ENCODE assay signal across 8 cellular contexts in the genomic region with DNA sequence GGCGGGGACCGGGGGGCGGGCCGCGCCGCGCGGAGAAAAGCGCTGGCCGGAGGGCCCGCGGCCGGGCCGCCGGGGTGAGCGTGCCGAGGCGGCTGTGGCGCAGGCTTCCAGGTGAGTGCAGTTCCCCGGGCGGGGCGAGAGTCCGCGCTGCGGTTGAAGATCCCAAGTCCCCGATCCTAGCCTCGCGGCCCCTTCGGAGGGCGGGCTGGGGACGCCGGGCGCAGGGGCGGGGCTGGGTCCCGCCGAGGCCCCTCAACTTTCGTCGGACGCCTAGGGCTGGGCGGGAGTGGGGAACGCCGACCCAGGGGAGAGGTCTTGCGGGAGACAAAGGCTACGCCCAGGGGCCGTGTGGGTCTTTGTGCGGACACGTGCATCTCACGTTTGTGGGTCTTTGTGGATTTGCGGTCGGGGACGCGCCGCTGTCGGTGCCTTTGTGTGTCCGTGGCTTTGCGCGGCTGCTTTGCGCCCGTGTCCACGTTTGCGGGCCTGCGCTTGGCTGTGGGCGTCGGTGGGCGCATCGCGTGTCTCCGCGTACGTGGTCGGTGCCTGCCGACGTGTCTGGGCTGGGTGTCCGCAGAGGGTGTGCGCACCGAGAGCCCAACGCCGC. TPM values are rescaled to one million over a fixed set of nuclear protein-coding genes. Genes with fewer than 3 reads are reported as not detected.
A peak's percentile ranks its signal among the peaks of the same experiment; 100 is the strongest.
DNase-seq lines count a peak whose midpoint lies in the region; ATAC-seq and TF ChIP-seq lines count a peak whose summit lies in the region.

A gene with protein sequence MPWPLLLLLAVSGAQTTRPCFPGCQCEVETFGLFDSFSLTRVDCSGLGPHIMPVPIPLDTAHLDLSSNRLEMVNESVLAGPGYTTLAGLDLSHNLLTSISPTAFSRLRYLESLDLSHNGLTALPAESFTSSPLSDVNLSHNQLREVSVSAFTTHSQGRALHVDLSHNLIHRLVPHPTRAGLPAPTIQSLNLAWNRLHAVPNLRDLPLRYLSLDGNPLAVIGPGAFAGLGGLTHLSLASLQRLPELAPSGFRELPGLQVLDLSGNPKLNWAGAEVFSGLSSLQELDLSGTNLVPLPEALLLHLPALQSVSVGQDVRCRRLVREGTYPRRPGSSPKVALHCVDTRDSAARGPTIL (plus strand): TSS at position 63 of the 607 bp plus-strand sequence. CDS start 12,261 bp downstream, outside the sequence.

- TF ChIP-seq CTCF in RWPE1 (conservative IDR thresholded peaks at IDR 0.05; ENCODE audit: low read depth) (no peak), endodermal cell (conservative IDR thresholded peaks at IDR 0.05) (no peak)

- H3K4me1 ChIP-seq in endodermal cell (ENCODE audit: control insufficient read depth, insufficient read depth, low read length) = peaks cover 31% of the 10 kb centered on the region
- H3K4me1 ChIP-seq in naive thymus-derived CD4-positive, alpha-beta T cell (ENCODE audit: control insufficient read depth in 2 of 2, insufficient read depth in 2 of 2, low read length in 2 of 2) = peaks cover 0 to 4% of the 10 kb centered on the region in 2 donors

- POLR2A ChIA-PET in RWPE1 (lab: Yijun Ruan, JAX; ENCODE audit: low non-redundant PET) = interaction anchor here (1.0 kb wide), 1 partner anchor 10 kb away, joined by 3 read pairs; no protein-coding TSS in a partner anchor
- POLR2A ChIA-PET in naive thymus-derived CD4-positive, alpha-beta T cell (lab: Charles Lee) = no interaction called here

- H3K36me3 ChIP-seq in endodermal cell (ENCODE audit: control insufficient read depth, insufficient read depth, low read length) = peaks cover 40% of the 10 kb centered on the region
- no peaks in the 10 kb centered on the region for H3K36me3 ChIP-seq in naive thymus-derived CD4-positive, alpha-beta T cell (ENCODE audit: control insufficient read depth in 2 of 3, insufficient read depth in 3 of 3, low read length in 3 of 3)

- H3K4me3 ChIP-seq in endodermal cell (ENCODE audit: low read length) = peak within 1 kb of the TSS; percentile 99
- peak within 1 kb of the TSS; percentile 51 for H3K4me3 ChIP-seq in naive thymus-derived CD4-positive, alpha-beta T cell (ENCODE audit: low read length)

- intact Hi-C loops in naive thymus-derived CD4-positive, alpha-beta T cell (cut with micrococcal nuclease) = loop anchor here in 1 of 2 donors (2.0 to 10.0 kb wide), 2 partner anchors 15 to 339 kb away; a partner anchor contains a TSS

- H3K4me3 Mint-ChIP-seq in endodermal cell = peak within 1 kb of the TSS; percentile 90
- peak within 1 kb of the TSS; percentile 66 to 93 (median 82) for H3K4me3 Mint-ChIP-seq in naive thymus-derived CD4-positive, alpha-beta T cell

- no peaks in the 10 kb centered on the region for H3K27me3 ChIP-seq in endodermal cell (ENCODE audit: control insufficient read depth, insufficient read depth, low read length, poor library complexity, severe bottlenecking)
- peaks cover 4 to 8% of the 10 kb centered on the region in 2 donors for H3K27me3 ChIP-seq in naive thymus-derived CD4-positive, alpha-beta T cell (ENCODE audit: control insufficient read depth in 2 of 2, insufficient read depth in 2 of 2, low read length in 2 of 2)

- peak within 1 kb of the TSS; percentile 96 for H3K9ac ChIP-seq in endodermal cell (ENCODE audit: extremely low read depth, low read length, poor library complexity, severe bottlenecking)

- peak; percentile 37 for DNase-seq in NCI-H2171 treated with DMSO at 0.1 percent for 48 hours (lab: John Stamatoyannopoulos, UW)
- DNase-seq in NCI-H2171 (lab: John Stamatoyannopoulos, UW) = no peak
- DNase-seq in RWPE1 (ENCODE audit: low spot score) = peak; percentile 41
- DNase-seq in endodermal cell = no peak
- no peak for DNase-seq in naive thymus-derived CD4-positive, alpha-beta T cell
- DNase-seq in NOMO-1 (lab: John Stamatoyannopoulos, UW; ENCODE audit: unreplicated experiment in 2 of 2) = no peak
- no peak for DNase-seq in NCI-H510A treated with DMSO at 0.1 percent for 48 hours (lab: John Stamatoyannopoulos, UW)

- H3K9me3 ChIP-seq in endodermal cell (ENCODE audit: control insufficient read depth, low read length) = peaks cover 23% of the 10 kb centered on the region
- no peaks in the 10 kb centered on the region for H3K9me3 ChIP-seq in naive thymus-derived CD4-positive, alpha-beta T cell (ENCODE audit: control insufficient read depth in 2 of 3, low read length in 3 of 3)

- H3K27ac Mint-ChIP-seq in endodermal cell = peak within 1 kb of the TSS; percentile 99
- peak within 1 kb of the TSS in 2 of 9 donors; percentile 9 to 85 for H3K27ac Mint-ChIP-seq in naive thymus-derived CD4-positive, alpha-beta T cell

- CTCF ChIA-PET in RWPE1 (lab: Yijun Ruan, JAX) = no interaction called here
- CTCF ChIA-PET in naive thymus-derived CD4-positive, alpha-beta T cell (lab: Charles Lee) = no interaction called here

- peaks cover 55% of the 10 kb centered on the region for H3K4me1 Mint-ChIP-seq in endodermal cell
- H3K4me1 Mint-ChIP-seq in naive thymus-derived CD4-positive, alpha-beta T cell = peaks cover 4 to 16% (median 8%) of the 10 kb centered on the region in 7 donors

- H3K27me3 Mint-ChIP-seq in endodermal cell (ENCODE audit: insufficient read depth) = no peaks in the 10 kb centered on the region
- peaks cover 41 to 64% (median 46%) of the 10 kb centered on the region in 5 donors for H3K27me3 Mint-ChIP-seq in naive thymus-derived CD4-positive, alpha-beta T cell

- H3K27ac ChIP-seq in RWPE1 (peak within 1 kb of the TSS; percentile 97), endodermal cell (ENCODE audit: low read depth, low read length) (peak within 1 kb of the TSS; percentile 97)
- no peak within 1 kb of the TSS for H3K27ac ChIP-seq in naive thymus-derived CD4-positive, alpha-beta T cell (ENCODE audit: low read depth, low read length)

- no peak for ATAC-seq in naive thymus-derived CD4-positive, alpha-beta T cell
- ATAC-seq in HG03095 (IDR thresholded peaks at IDR 0.05; ENCODE audit: unreplicated experiment) = no peak

- WGBS in endodermal cell (ENCODE audit: insufficient coverage in 1 of 2, insufficient read length in 1 of 2), 2 experiments = 0% methylated on average over 24 to 78 of the region's 78 CpGs

- peaks cover 10% of the 10 kb centered on the region for H3K9me3 Mint-ChIP-seq in endodermal cell
- peaks cover 0 to 6% (median 0%) of the 10 kb centered on the region in 11 donors for H3K9me3 Mint-ChIP-seq in naive thymus-derived CD4-positive, alpha-beta T cell

- peaks cover 47% of the 10 kb centered on the region for H3K36me3 Mint-ChIP-seq in endodermal cell (ENCODE audit: low read depth)
- H3K36me3 Mint-ChIP-seq in naive thymus-derived CD4-positive, alpha-beta T cell = peaks cover 0 to 5% (median 3%) of the 10 kb centered on the region in 5 donors

RNA-seq across cellular contexts. Expression of the gene that starts here (rescaled TPM):
- total RNA-seq in endodermal cell = 100 to 1,000 TPM; 105 to 130 TPM
- 39.1 TPM for polyA plus RNA-seq in endodermal cell (2013, experiment 1 of 2)
- polyA plus RNA-seq in endodermal cell (2013, experiment 2 of 2) = 45.5 TPM
- total RNA-seq in naive thymus-derived CD4-positive, alpha-beta T cell = 1 to 10 TPM in 1 of 5 experiments, under 1 TPM in 1, not detected in 3; 0.13 to 1.5 TPM
- not detected for polyA plus RNA-seq in naive thymus-derived CD4-positive, alpha-beta T cell

Comparison
In these comparisons a context has a peak if more than half of its experiments do, and no peak if none do; other contexts are left out.
1. RNA of the gene that starts here (total RNA-seq): 105 to 130 TPM in endodermal cell; 0.13 to 1.5 TPM in naive thymus-derived CD4-positive, alpha-beta T cell; every median in the first group is over 10 times any median in the second.
2. DNase-seq: peak in NCI-H2171 treated with DMSO at 0.1 percent for 48 hours (single experiment) and RWPE1 (single experiment); none in NCI-H2171 (single experiment), endodermal cell (single experiment), naive thymus-derived CD4-positive, alpha-beta T cell (0 of 9), NOMO-1 (0 of 2) and NCI-H510A treated with DMSO at 0.1 percent for 48 hours (single experiment).